22 cellular contexts compared by ENCODE assay signal in the genomic region with DNA sequence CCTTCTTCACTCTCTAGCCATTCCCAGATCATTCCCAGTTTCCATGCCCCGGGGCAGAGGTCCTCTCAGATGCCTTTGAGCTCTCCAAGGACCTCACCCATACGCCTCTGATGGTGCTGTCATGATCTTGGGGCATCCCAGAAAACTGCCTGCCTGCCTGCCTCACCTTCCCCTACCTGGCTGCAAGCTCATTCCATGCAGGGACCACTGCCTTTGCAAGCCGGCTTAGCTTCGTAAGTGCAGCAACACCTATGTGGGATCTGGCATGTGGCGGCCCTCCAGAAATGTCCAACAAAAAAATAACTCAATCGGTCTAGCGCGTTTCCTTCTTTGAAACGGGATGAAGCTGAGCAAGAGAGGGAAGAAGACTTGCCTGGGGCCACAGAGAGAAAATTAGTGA. TPM values are rescaled to one million over a fixed set of nuclear protein-coding genes. Genes with fewer than 3 reads are reported as not detected.
DNase-seq lines count a peak whose midpoint lies in the region; ATAC-seq and TF ChIP-seq lines count a peak whose summit lies in the region.
"Had no signal": no experiment of that assay in that cellular context is flagged by ENCODE, and none has a peak within 500 bp of the region (broad histone marks: within the 10 kb centered on the region; RNA-seq: fewer than 3 reads in every experiment).

No MANE protein-coding gene starts in this region.

- no peak overlapping the region for H2BK15ac ChIP-seq in neuronal stem cell (ENCODE audit: low read length)

- H3K4me3 Mint-ChIP-seq in glutamatergic neuron (ENCODE audit: unreplicated experiment) = no peak overlapping the region
- H3K4me3 Mint-ChIP-seq: CD8-positive, alpha-beta T cell; H9 had no signal

- CTCF ChIA-PET in GM10248 (lab: Yijun Ruan, JAX) = interaction anchor here (1.2 to 2.6 kb wide), 3 partner anchors 25 to 286 kb away, joined by 3 to 10 read pairs (median 6); no protein-coding TSS in a partner anchor

- no peak overlapping the region for H3K27ac ChIP-seq in neuronal stem cell (replicated peaks; ENCODE audit: low read length)
- H3K27ac ChIP-seq: BLaER1 treated with 17β-estradiol and CSF1 and Interleukin-3, amounts not matched to agents 10 nM and 100 nM had no signal

- H3K27ac Mint-ChIP-seq in glutamatergic neuron (ENCODE audit: unreplicated experiment) = peak overlapping the region; percentile 8
- H3K27ac Mint-ChIP-seq: CD8-positive, alpha-beta T cell had no signal

- POLR2A ChIA-PET in GM10248 (lab: Yijun Ruan, JAX) = no interaction called here

- H3K14ac ChIP-seq in neuronal stem cell (ENCODE audit: low read length) = no peak overlapping the region

- H3K36me3 Mint-ChIP-seq in glutamatergic neuron (ENCODE audit: unreplicated experiment) = no peaks in the 10 kb centered on the region
- H3K36me3 Mint-ChIP-seq: CD8-positive, alpha-beta T cell had no signal

- no peak overlapping the region for H2AK5ac ChIP-seq in neuronal stem cell (ENCODE audit: low read depth, low read length)

- peak overlapping the region; percentile 49 for H3K18ac ChIP-seq in neuronal stem cell (ENCODE audit: low read length)

- H3K9me3 Mint-ChIP-seq in glutamatergic neuron (ENCODE audit: unreplicated experiment) = peaks cover 8% of the 10 kb centered on the region
- H3K9me3 Mint-ChIP-seq: CD8-positive, alpha-beta T cell; H9 had no signal

- WGBS in neuronal stem cell (ENCODE audit: extremely low coverage in 2 of 2, insufficient read length in 2 of 2, insufficient replicate concordance in 1 of 2), 2 donors = no CpG with 5 or more reads among the region's 9 CpGs

- peak; percentile 37 for DNase-seq in activated effector memory CD4-positive, alpha-beta T cell treated with anti-CD3 and anti-CD28 coated beads, Interleukin-2, amount 50 U/mL, for 16 hours
- DNase-seq in activated effector memory CD4-positive, alpha-beta T cell treated with Interleukin-2 at 50 U/mL for 16 hours = no peak
- no peak for DNase-seq in GM10248 (ENCODE audit: extremely low spot score)
- DNase-seq in glutamatergic neuron = no peak
- no peak for DNase-seq in neuronal stem cell (ENCODE audit: low spot score)
- no peak for DNase-seq in D341Med (ENCODE audit: low spot score)
- no peak for DNase-seq in H4 (ENCODE audit: low spot score)
- DNase-seq: 8988T; Calu3; CD8-positive, alpha-beta T cell; DMS 273 treated with DMSO at 0.1 percent for 48 hours; DMS53; DND-41; EL; GOT3; H9 had no signal

- no peak overlapping the region for H3K4me2 ChIP-seq in neuronal stem cell (ENCODE audit: insufficient read depth, low read length, poor library complexity, severe bottlenecking)

- no peak overlapping the region for H3K4me3 ChIP-seq in neuronal stem cell (ENCODE audit: low read length in 2 of 2)
- H3K4me3 ChIP-seq: BLaER1 treated with 17β-estradiol and CSF1 and Interleukin-3, amounts not matched to agents 10 nM and 100 nM had no signal

- H3K4me1 ChIP-seq in neuronal stem cell (ENCODE audit: control insufficient read depth in 2 of 2, insufficient read depth in 1 of 2, low read depth in 1 of 2, low read length in 2 of 2) = peaks cover 0 to 2% of the 10 kb centered on the region in 2 donors

- H4K8ac ChIP-seq in neuronal stem cell (ENCODE audit: low read depth, low read length) = no peak overlapping the region

- TF ChIP-seq CTCF in GM10248 (IDR thresholded peaks at IDR 0.05; ENCODE audit: control extremely low read depth, extremely low read depth, low read depth, missing control alignments) (peak; percentile 1), glutamatergic neuron (IDR thresholded peaks at IDR 0.05; ENCODE audit: partially characterized antibody, unreplicated experiment) (no peak)

- H3K4ac ChIP-seq in neuronal stem cell (ENCODE audit: low read length) = no peak overlapping the region

- no peak overlapping the region for H4K91ac ChIP-seq in neuronal stem cell (ENCODE audit: low read depth, low read length, poor library complexity)

- peaks cover 0 to 46% (median 0%) of the 10 kb centered on the region in 3 experiments for H3K27me3 ChIP-seq in neuronal stem cell (ENCODE audit: control insufficient read depth in 3 of 3, insufficient read depth in 3 of 3, low read depth in 1 of 3, low read length in 3 of 3)
- H3K27me3 ChIP-seq: BLaER1 treated with 17β-estradiol and CSF1 and Interleukin-3, amounts not matched to agents 10 nM and 100 nM had no signal

- no peak overlapping the region for H2BK120ac ChIP-seq in neuronal stem cell (ENCODE audit: low read depth, low read length)

- H3K23ac ChIP-seq in neuronal stem cell (ENCODE audit: low read depth, low read length, poor library complexity) = no peak overlapping the region

- H2BK5ac ChIP-seq in neuronal stem cell (ENCODE audit: low read length) = no peak overlapping the region

- no peak overlapping the region for H2AFZ ChIP-seq in neuronal stem cell (ENCODE audit: low read length)

- H3K79me1 ChIP-seq in neuronal stem cell (ENCODE audit: low read depth, low read length) = no peaks in the 10 kb centered on the region

- H3K36me3 ChIP-seq in neuronal stem cell (replicated peaks in 1 of 2; ENCODE audit: control insufficient read depth in 2 of 2, insufficient read depth in 2 of 2, low read length in 2 of 2) = no peaks in the 10 kb centered on the region
- H3K36me3 ChIP-seq: BLaER1 treated with 17β-estradiol and CSF1 and Interleukin-3, amounts not matched to agents 10 nM and 100 nM had no signal

- H3K27me3 Mint-ChIP-seq in glutamatergic neuron (ENCODE audit: unreplicated experiment) = peaks cover 4% of the 10 kb centered on the region

- H3K9ac ChIP-seq in neuronal stem cell (ENCODE audit: low read depth, low read length, poor library complexity) = no peak overlapping the region
- H3K9ac ChIP-seq: BLaER1 treated with 17β-estradiol and CSF1 and Interleukin-3, amounts not matched to agents 10 nM and 100 nM had no signal

- H2BK12ac ChIP-seq in neuronal stem cell (ENCODE audit: low read length) = no peak overlapping the region

- no peak for ATAC-seq in GM21786 (IDR thresholded peaks at IDR 0.05; ENCODE audit: unreplicated experiment)
- ATAC-seq: CD8-positive, alpha-beta T cell had no signal

- H3K4me1 Mint-ChIP-seq in glutamatergic neuron (ENCODE audit: low read depth, unreplicated experiment) = peaks cover 32% of the 10 kb centered on the region

- H3K9me3 ChIP-seq in neuronal stem cell (replicated peaks in 1 of 2; ENCODE audit: control insufficient read depth in 2 of 2, insufficient read depth in 1 of 2, low read depth in 1 of 2, low read length in 2 of 2) = no peaks in the 10 kb centered on the region
- H3K9me3 ChIP-seq: BLaER1 treated with 17β-estradiol and CSF1 and Interleukin-3, amounts not matched to agents 10 nM and 100 nM had no signal

RNA-seq across cellular contexts. Expression of a gene that starts 53.0 kb away (rescaled TPM):
- total RNA-seq in glutamatergic neuron (ENCODE audit: unreplicated experiment) = 0.56 TPM
- 0.01 TPM for polyA plus RNA-seq in neuronal stem cell (2013, experiment 1 of 2)
- 0.01 TPM for polyA plus RNA-seq in neuronal stem cell (2013, experiment 2 of 2)
- 0.02 TPM in 2 replicates for total RNA-seq in H4 (2014; rRNA removed; shearing (Covaris generic))
- total RNA-seq: A673, Calu3, G401, HT-29 had no signal
- polyA plus RNA-seq: AG04450 had no signal
